11 cellular contexts compared by ENCODE assay signal in the genomic region with DNA sequence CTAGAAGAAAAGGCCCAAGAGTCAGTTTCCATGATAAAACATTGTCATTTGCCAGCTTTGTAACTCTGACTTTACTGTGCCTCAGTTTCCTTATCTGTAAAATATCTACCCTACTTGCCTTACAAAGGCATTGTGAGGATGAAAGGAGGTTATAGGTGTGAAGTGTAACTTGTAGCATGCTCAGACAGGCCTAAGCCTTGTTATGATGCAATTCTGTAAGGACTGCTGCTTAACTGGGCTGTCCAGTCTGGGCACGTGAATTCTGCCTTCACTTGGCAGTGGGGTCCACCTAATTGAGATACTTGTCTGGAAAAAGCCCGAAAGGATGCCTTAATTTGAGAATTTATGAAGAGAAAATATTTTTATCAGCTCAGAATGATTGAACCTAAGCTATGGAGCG.
"Had no signal": no experiment of that assay in that cellular context is flagged by ENCODE, and none has a peak within 500 bp of the region (broad histone marks: within the 10 kb centered on the region; RNA-seq: fewer than 3 reads in every experiment).

No MANE protein-coding gene starts in this region.

- H3K9me3 Mint-ChIP-seq: mesothelial cell of epicardium; T-helper 2 cell treated with Interferon-gamma antibody and Interleukin-4, amounts not matched to agents 5 μg/mL and 100 μg/mL, for 36 hours had no signal

- H3K27me3 ChIP-seq: upper lobe of left lung had no signal

- H3K9me3 ChIP-seq: upper lobe of left lung had no signal

- H3K4me3 ChIP-seq: dorsolateral prefrontal cortex, upper lobe of left lung had no signal

- H3K27ac ChIP-seq: dorsolateral prefrontal cortex, upper lobe of left lung had no signal

- H3K4me1 ChIP-seq: upper lobe of left lung had no signal

- DNase-seq: amygdala; dorsolateral prefrontal cortex; kidney; posterior cingulate gyrus; stimulated activated CD4-positive, alpha-beta T cell treated with anti-CD3 and anti-CD28 coated beads, Interleukin-2, amount 100 ng/mL, for 24 hours; stimulated activated naive CD8-positive, alpha-beta T cell treated with anti-CD3 and anti-CD28 coated beads, Interleukin-15, Interleukin-2, amounts not matched to agents 100 U/mL and 50 U/mL, for 24 hours; SW 1271; upper lobe of left lung had no signal

- H3K36me3 Mint-ChIP-seq: mesothelial cell of epicardium had no signal

- H3K4me3 Mint-ChIP-seq: activated naive CD8-positive, alpha-beta T cell; mesothelial cell of epicardium; T-helper 2 cell treated with Interferon-gamma antibody and Interleukin-4, amounts not matched to agents 5 μg/mL and 100 μg/mL, for 36 hours had no signal

- H3K27ac Mint-ChIP-seq: activated naive CD8-positive, alpha-beta T cell; T-helper 2 cell treated with Interferon-gamma antibody and Interleukin-4, amounts not matched to agents 5 μg/mL and 100 μg/mL, for 36 hours had no signal

- ATAC-seq: stimulated activated naive CD8-positive, alpha-beta T cell treated with anti-CD3 and anti-CD28 coated beads, Interleukin-15, Interleukin-2, amounts not matched to agents 100 U/mL and 50 U/mL, for 24 hours had no signal

- H3K36me3 ChIP-seq: upper lobe of left lung had no signal
